In genomic region chr5:54547711-54548250, GRCh38 we compare ENCODE assay signal across 12 cellular contexts.
A peak's percentile ranks its signal among the peaks of the same experiment; 100 is the strongest.
DNase-seq lines count a peak whose midpoint lies in the region; ATAC-seq and TF ChIP-seq lines count a peak whose summit lies in the region.
"Had no signal": no experiment of that assay in that cellular context is flagged by ENCODE, and none has a peak within 500 bp of the region (broad histone marks: within the 10 kb centered on the region; RNA-seq: fewer than 3 reads in every experiment).

No MANE protein-coding gene starts in this region.

- peaks cover 35 to 50% of the 10 kb centered on the region in 2 experiments for H3K4me1 ChIP-seq in neutrophil (ENCODE audit: control insufficient read depth in 1 of 2, insufficient read depth in 1 of 2, low read depth in 1 of 2, low read length in 1 of 2)

- H3K9me3 ChIP-seq in neutrophil = no peaks in the 10 kb centered on the region
- H3K9me3 ChIP-seq: ascending aorta had no signal

- no peak for ATAC-seq in HG02763 (IDR thresholded peaks at IDR 0.05; ENCODE audit: unreplicated experiment)
- no peak for ATAC-seq in GM18873 (IDR thresholded peaks at IDR 0.05; ENCODE audit: low FRiP score, unreplicated experiment)

- H3K36me3 ChIP-seq in neutrophil = peaks cover 67% of the 10 kb centered on the region

- DNase-seq in AG20443 (ENCODE audit: low spot score) (peak; percentile 72), NCI-H226 (peak; percentile 89), fibroblast of pulmonary artery (ENCODE audit: low read depth) (peak; percentile 95), Kasumi-1 (lab: John Stamatoyannopoulos, UW) (no peak), SHP77 (lab: John Stamatoyannopoulos, UW) (no peak)
- DNase-seq: naive B cell, NCI-H2171, SW 1271 had no signal

- H3K27me3 ChIP-seq in neutrophil = no peaks in the 10 kb centered on the region
- H3K27me3 ChIP-seq: ascending aorta had no signal

- H3K4me3 ChIP-seq in fibroblast of pulmonary artery (replicated peaks; ENCODE audit: low read depth, low read length) = no peak overlapping the region
- H3K4me3 ChIP-seq in neutrophil (ENCODE audit: low read depth in 1 of 2, low read length in 1 of 2) = no peak overlapping the region
- H3K4me3 ChIP-seq: ascending aorta had no signal

- TF ChIP-seq CTCF in fibroblast of pulmonary artery (IDR thresholded peaks at IDR 0.05; ENCODE audit: low read length, missing control alignments) (no peak), neutrophil (IDR thresholded peaks at IDR 0.05) (no peak)

- peak overlapping the region; percentile 56 for H3K27ac ChIP-seq in neutrophil

Comparison
In these comparisons a context has a peak if more than half of its experiments do, and no peak if none do; other contexts are left out.
1. DNase-seq: peak in AG20443 (single experiment), NCI-H226 (single experiment) and fibroblast of pulmonary artery (single experiment); none in Kasumi-1 (0 of 2) and SHP77 (0 of 2).